ENCODE assay signal across 17 cellular contexts in the genomic region with DNA sequence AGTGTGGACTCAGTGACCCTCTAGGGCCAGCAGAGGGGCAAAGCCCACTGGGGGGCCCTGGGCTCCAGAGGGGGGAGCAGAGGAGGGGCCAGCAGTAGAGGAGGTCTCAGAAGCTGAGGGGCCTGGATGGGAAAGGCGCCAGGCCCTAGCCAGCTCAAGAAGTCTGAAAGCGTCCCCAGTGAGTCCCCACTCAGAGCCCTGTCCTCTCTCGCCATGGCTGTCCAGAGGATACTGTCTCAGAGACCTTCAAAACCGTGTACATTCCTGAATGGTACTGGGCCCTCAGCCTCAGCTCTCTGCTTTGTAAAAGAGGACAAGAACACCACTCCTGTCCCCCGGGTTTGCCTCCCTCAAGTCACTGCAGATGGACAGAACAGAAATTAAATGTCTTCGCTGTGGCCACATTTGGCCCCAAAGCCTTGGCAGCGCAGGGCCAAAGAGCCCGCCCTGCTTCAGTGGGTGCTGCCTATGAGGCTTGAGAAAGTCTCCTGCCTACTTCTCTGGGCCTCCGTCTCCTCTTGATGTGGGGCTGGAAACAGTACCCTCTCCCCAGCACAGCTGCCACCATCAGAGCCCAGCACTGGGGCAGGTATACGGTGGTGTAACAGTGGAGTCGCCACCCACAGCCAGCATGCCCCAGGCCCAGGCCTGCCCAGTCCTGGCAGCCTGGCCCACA. TPM values are rescaled to one million over a fixed set of nuclear protein-coding genes. Genes with fewer than 3 reads are reported as not detected.
A peak's percentile ranks its signal among the peaks of the same experiment; 100 is the strongest.
DNase-seq lines count a peak whose midpoint lies in the region; ATAC-seq and TF ChIP-seq lines count a peak whose summit lies in the region.
"Had no signal": no experiment of that assay in that cellular context is flagged by ENCODE, and none has a peak within 500 bp of the region (broad histone marks: within the 10 kb centered on the region; RNA-seq: fewer than 3 reads in every experiment).

No MANE protein-coding gene starts in this region.

- H3K4me1 ChIP-seq in esophagus (ENCODE audit: control insufficient read depth in 2 of 2, insufficient read depth in 2 of 2, low read length in 1 of 2) (peaks cover 19 to 53% of the 10 kb centered on the region in 2 donors), upper lobe of right lung (peaks cover 39% of the 10 kb centered on the region)

- intact Hi-C loops in cardiac septum (cut with DNase I) = loop anchor here (5.0 kb wide), 1 partner anchor 135 kb away; no protein-coding TSS in a partner anchor
- intact Hi-C loops in left ventricle myocardium superior (cut with micrococcal nuclease) = no loop called here
- intact Hi-C loops in upper lobe of right lung (cut with DNase I) = loop anchor here (10.0 kb wide), 1 partner anchor 122 kb away; a partner anchor contains a TSS

- H3K27ac ChIP-seq in esophagus (ENCODE audit: low read depth in 2 of 2, low read length in 1 of 2) (peak overlapping the region; percentile 58 to 62), upper lobe of right lung (peak overlapping the region; percentile 63)
- H3K27ac ChIP-seq: HL-60 had no signal

- H3K27me3 Mint-ChIP-seq in nephron progenitor cell (ENCODE audit: low read depth, poor library complexity) = peaks cover 33% of the 10 kb centered on the region

- H3K4me3 ChIP-seq in esophagus (ENCODE audit: low read depth in 1 of 2, low read length in 2 of 2) (no peak overlapping the region), upper lobe of right lung (no peak overlapping the region)

- no peak for TF ChIP-seq CTCF in nephron progenitor cell (IDR thresholded peaks at IDR 0.05)
- TF ChIP-seq CTCF in upper lobe of right lung (IDR thresholded peaks at IDR 0.05) = no peak

- WGBS in esophagus, 2 donors = 60 to 74% methylated on average over 11 of the region's 11 CpGs

- in situ Hi-C loops in KBM-7 (cut with MboI; ENCODE audit: low pct_unique_long_range_greater_than_20kb, low sequenced_read_pairs) = no loop called here

- H3K4me1 Mint-ChIP-seq in nephron progenitor cell = peaks cover 58% of the 10 kb centered on the region

- no peaks in the 10 kb centered on the region for H3K9me3 Mint-ChIP-seq in nephron progenitor cell
- H3K9me3 Mint-ChIP-seq: stimulated activated naive B cell treated with anti-CD40 and anti-IgM and Interleukin-4, amounts not matched to agents 10 μg/mL and 1 μg/mL and 100 μg/mL, for 72 hours had no signal

- peak overlapping the region; percentile 18 for H3K4me3 Mint-ChIP-seq in nephron progenitor cell
- H3K4me3 Mint-ChIP-seq: stimulated activated naive B cell treated with anti-CD40 and anti-IgM and Interleukin-4, amounts not matched to agents 10 μg/mL and 1 μg/mL and 100 μg/mL, for 72 hours; T-helper 17 cell had no signal

- H3K27ac Mint-ChIP-seq in nephron progenitor cell = peak overlapping the region; percentile 75
- H3K27ac Mint-ChIP-seq: stimulated activated naive B cell treated with anti-CD40 and anti-IgM and Interleukin-4, amounts not matched to agents 10 μg/mL and 1 μg/mL and 100 μg/mL, for 72 hours; T-helper 17 cell had no signal

- no peaks in the 10 kb centered on the region for H3K9me3 ChIP-seq in esophagus (ENCODE audit: control insufficient read depth in 2 of 2, insufficient read depth in 1 of 2, low read depth in 1 of 2, low read length in 1 of 2)
- H3K9me3 ChIP-seq in upper lobe of right lung = no peaks in the 10 kb centered on the region

- ATAC-seq in left ventricle myocardium superior = no peak
- ATAC-seq in upper lobe of right lung = no peak
- no peak for ATAC-seq in HG03571 (IDR thresholded peaks at IDR 0.05; ENCODE audit: unreplicated experiment)
- ATAC-seq: stimulated activated naive B cell treated with anti-CD40 and anti-IgM and Interleukin-4, amounts not matched to agents 10 μg/mL and 1 μg/mL and 100 μg/mL, for 72 hours; T-helper 17 cell had no signal

- no peaks in the 10 kb centered on the region for H3K36me3 ChIP-seq in esophagus (ENCODE audit: control insufficient read depth in 2 of 2, insufficient read depth in 2 of 2, low read length in 1 of 2)
- H3K36me3 ChIP-seq in upper lobe of right lung = no peaks in the 10 kb centered on the region

- DNase-seq in cardiac septum (ENCODE audit: low spot score) (peak; percentile 55), left ventricle myocardium superior (no peak), nephron progenitor cell (no peak), upper lobe of right lung (no peak), KBM-7 (no peak), AG08396 (ENCODE audit: low spot score) (no peak)
- DNase-seq: amniotic stem cell; GF-D8; stimulated activated CD4-positive, alpha-beta T cell treated with anti-CD3 and anti-CD28 coated beads, Interleukin-15, amount 100 ng/mL, for 24 hours; stimulated activated naive B cell treated with anti-CD40 and anti-IgM and Interleukin-4, amounts not matched to agents 10 μg/mL and 1 μg/mL and 100 μg/mL, for 72 hours; T-helper 17 cell had no signal

- H3K27me3 ChIP-seq in esophagus (ENCODE audit: control insufficient read depth in 1 of 2, insufficient read depth in 2 of 2, low read length in 2 of 2) = no peaks in the 10 kb centered on the region
- no peaks in the 10 kb centered on the region for H3K27me3 ChIP-seq in upper lobe of right lung

- no peaks in the 10 kb centered on the region for H3K36me3 Mint-ChIP-seq in nephron progenitor cell (ENCODE audit: low read depth)
- H3K36me3 Mint-ChIP-seq: stimulated activated naive B cell treated with anti-CD40 and anti-IgM and Interleukin-4, amounts not matched to agents 10 μg/mL and 1 μg/mL and 100 μg/mL, for 72 hours had no signal

RNA-seq across cellular contexts. Expression of a gene that starts 3.6 kb away (rescaled TPM):
- total RNA-seq in cardiac septum (9.6 TPM), left ventricle myocardium superior (8.9 TPM), upper lobe of right lung (29.7 TPM)
- 10 to 100 TPM; 15.2 to 39.0 TPM for polyA plus RNA-seq in esophagus
- total RNA-seq: epithelial cell of proximal tubule, lung microvascular endothelial cell had no signal

RNA-seq across cellular contexts. Expression of a gene that starts 19.4 kb away (rescaled TPM):
- total RNA-seq in cardiac septum (4.6 TPM), left ventricle myocardium superior (3.5 TPM), upper lobe of right lung (11.1 TPM)
- 1 to 10 TPM; 3.3 to 4.7 TPM for polyA plus RNA-seq in esophagus

RNA-seq across cellular contexts. Expression of a gene that starts 34.0 kb away (rescaled TPM):
- total RNA-seq in cardiac septum (0.27 TPM), left ventricle myocardium superior (0.89 TPM), upper lobe of right lung (2.2 TPM)
- 10 to 100 TPM; 10.7 to 15.2 TPM for polyA plus RNA-seq in esophagus
- total RNA-seq: lung microvascular endothelial cell, T-helper 17 cell had no signal
- polyA plus RNA-seq: AG04450 had no signal
